Comparison of ENCODE assay signal across 8 cellular contexts in genomic region chr9:91758491-91758981, GRCh38.
DNase-seq lines count a peak whose midpoint lies in the region; ATAC-seq, FAIRE-seq and TF ChIP-seq lines count a peak whose summit lies in the region.

No MANE protein-coding gene starts in this region.

- H3K36me3 ChIP-seq in SU-DHL-6 (ENCODE audit: low read length) (no peaks in the 10 kb centered on the region), small intestine (ENCODE audit: control insufficient read depth in 2 of 2, insufficient read depth in 2 of 2, low read length in 2 of 2) (no peaks in the 10 kb centered on the region)

- H3K27ac ChIP-seq in SU-DHL-6 (ENCODE audit: low read depth, low read length) (no peak overlapping the region), small intestine (ENCODE audit: low read depth in 1 of 2, low read length in 1 of 2) (no peak overlapping the region)

- no peak overlapping the region for H3K9ac ChIP-seq in SU-DHL-6 (ENCODE audit: low read length)

- DNase-seq in Calu3 (peak; percentile 42), erythroblast (lab: John Stamatoyannopoulos, UW) (peak; percentile 66 to 73), small intestine (peak; percentile 17), NCI-H1048 (lab: John Stamatoyannopoulos, UW) (no peak), KG1 (lab: John Stamatoyannopoulos, UW) (no peak)

- peak; percentile 82 for ATAC-seq in GM19023 (IDR thresholded peaks at IDR 0.05; ENCODE audit: unreplicated experiment)
- ATAC-seq in HG03196 (IDR thresholded peaks at IDR 0.05; ENCODE audit: unreplicated experiment) = peak; percentile 66

- peaks cover 9% of the 10 kb centered on the region for H3K4me1 Mint-ChIP-seq in Calu3 (ENCODE audit: low read depth, unreplicated experiment)

- peak overlapping the region; percentile 6 for H3K27ac Mint-ChIP-seq in Calu3 (ENCODE audit: unreplicated experiment)

- 60 to 81% (median 66%) methylated on average over 5 of the region's 5 CpGs for WGBS in small intestine, 3 donors

- H3K36me3 Mint-ChIP-seq in Calu3 (ENCODE audit: insufficient read depth, unreplicated experiment) = no peaks in the 10 kb centered on the region

- no peak overlapping the region for H3K4me3 Mint-ChIP-seq in Calu3 (ENCODE audit: low read depth, unreplicated experiment)

- H3K4me1 ChIP-seq in small intestine (ENCODE audit: control insufficient read depth in 2 of 2, insufficient read depth in 1 of 2, low read depth in 1 of 2, low read length in 1 of 2) = no peaks in the 10 kb centered on the region

- H3K9me3 ChIP-seq in SU-DHL-6 (ENCODE audit: insufficient read depth, low read length) (0 out of 2 replicates have a peak, but pooled peaks cover 3% of the 10 kb centered on the region), small intestine (ENCODE audit: control insufficient read depth, low read depth) (no peaks in the 10 kb centered on the region)

- no peaks in the 10 kb centered on the region for H3K9me2 ChIP-seq in SU-DHL-6 (replicated peaks; ENCODE audit: insufficient read depth, low read length)

- no peak for FAIRE-seq in small intestine (lab: Jason Lieb, UNC)

- no peaks in the 10 kb centered on the region for H3K9me3 Mint-ChIP-seq in Calu3 (ENCODE audit: low read depth, unreplicated experiment)

- TF ChIP-seq CTCF in Calu3 (IDR thresholded peaks at IDR 0.05; ENCODE audit: unreplicated experiment) (peak; percentile 57), SU-DHL-6 (IDR thresholded peaks at IDR 0.05; ENCODE audit: insufficient read depth, low read length, poor library complexity, severe bottlenecking) (peak; percentile 58)

- CTCF ChIA-PET in Calu3 (lab: Charles Lee) = interaction anchor here (1.1 kb wide), 1 partner anchor 13 kb away, joined by 9 read pairs; no protein-coding TSS in a partner anchor

- H2AFZ ChIP-seq in SU-DHL-6 (ENCODE audit: low read depth, low read length, severe bottlenecking) = no peak overlapping the region

- H3K79me2 ChIP-seq in SU-DHL-6 (ENCODE audit: insufficient read depth, low read length) = no peaks in the 10 kb centered on the region

- intact Hi-C loops in Calu3 (cut with micrococcal nuclease; ENCODE audit: unreplicated experiment) = no loop called here

- no peak overlapping the region for H3K4me2 ChIP-seq in SU-DHL-6 (ENCODE audit: low read depth, low read length, poor library complexity, severe bottlenecking)

- H3K4me3 ChIP-seq in SU-DHL-6 (ENCODE audit: insufficient read depth, low read length, poor library complexity, severe bottlenecking) (no peak overlapping the region), small intestine (ENCODE audit: low read depth in 1 of 2, low read length in 2 of 2) (no peak overlapping the region)

- H3K27me3 Mint-ChIP-seq in Calu3 (ENCODE audit: unreplicated experiment) = peaks cover 7% of the 10 kb centered on the region

- H3F3A ChIP-seq in SU-DHL-6 (ENCODE audit: insufficient read depth) = no peaks in the 10 kb centered on the region

- no peaks in the 10 kb centered on the region for H3K27me3 ChIP-seq in SU-DHL-6 (ENCODE audit: low read length)
- H3K27me3 ChIP-seq in small intestine (ENCODE audit: control insufficient read depth in 2 of 2, insufficient read depth in 2 of 2, low read length in 2 of 2) = no peaks in the 10 kb centered on the region

- BruUV-seq in Calu3 (replicated peaks; lab: Mats Ljungman, UMichigan) = no TSS peak

- H4K20me1 ChIP-seq in SU-DHL-6 (ENCODE audit: low read depth, low read length) = no peaks in the 10 kb centered on the region

- no peak for TF ChIP-seq POLR2A in erythroblast (IDR thresholded peaks at IDR 0.05; ENCODE audit: low read length)

Comparison
In these comparisons a context has a peak if more than half of its experiments do, and no peak if none do; other contexts are left out.
1. DNase-seq: peak in Calu3 (single experiment), erythroblast (2 of 2) and small intestine (single experiment); none in NCI-H1048 (single experiment) and KG1 (single experiment).